1 cellular context compared by ENCODE assay signal in genomic region chr16:88811850-88812736, GRCh38.
TF ChIP-seq lines count a peak whose summit lies in the region.

A gene with protein sequence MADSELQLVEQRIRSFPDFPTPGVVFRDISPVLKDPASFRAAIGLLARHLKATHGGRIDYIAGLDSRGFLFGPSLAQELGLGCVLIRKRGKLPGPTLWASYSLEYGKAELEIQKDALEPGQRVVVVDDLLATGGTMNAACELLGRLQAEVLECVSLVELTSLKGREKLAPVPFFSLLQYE (minus strand): TSS chr16:88811928. CDS start chr16:88811899, 29 bp downstream.

TF ChIP-seq in K562, 482 proteins besides CTCF, POLR2A, EP300 and RAD21 (continued from another document and continues in another):
- TF ChIP-seq TCF7L2 (IDR thresholded peaks at IDR 0.05; ENCODE audit: low read depth, low read length) (no peak), NFRKB (IDR thresholded peaks at IDR 0.05; ENCODE audit: low read depth) (0 out of 2 replicates have a peak, but pooled peaks have one; percentile 15), ZNF639 (CRISPR knock-in tag; conservative IDR thresholded peaks at IDR 0.05 in 1 of 2, IDR thresholded peaks at IDR 0.05 in 1 of 2) (peak in 1 of 2 experiments; percentile 76; a peak in 2 of 4 replicates), SREBF2 (CRISPR knock-in tag; IDR thresholded peaks at IDR 0.05) (no peak), SMARCB1 (IDR thresholded peaks at IDR 0.05; ENCODE audit: insufficient read length, low read depth) (no peak), SMARCA4 (IDR thresholded peaks at IDR 0.05) (no peak), GTF2F1 (IDR thresholded peaks at IDR 0.05; ENCODE audit: low read depth, low read length) (no peak), WHSC1 (IDR thresholded peaks at IDR 0.05; ENCODE audit: low read length) (no peak), HSF4 (CRISPR knock-in tag; IDR thresholded peaks at IDR 0.05; ENCODE audit: borderline replicate concordance) (no peak), ETV5 (CRISPR knock-in tag; IDR thresholded peaks at IDR 0.05; ENCODE audit: low read depth) (peak; percentile 88), STAT5B (CRISPR knock-in tag; IDR thresholded peaks at IDR 0.05) (no peak), SMARCA5 (IDR thresholded peaks at IDR 0.05) (0 out of 2 replicates have a peak, but pooled peaks have one; percentile 15), PATZ1 (CRISPR knock-in tag; IDR thresholded peaks at IDR 0.05; ENCODE audit: borderline replicate concordance) (0 out of 2 replicates have a peak, but pooled peaks have one; percentile 48), TSC22D4 (tag; IDR thresholded peaks at IDR 0.05) (no peak), DLX4 (CRISPR knock-in tag; IDR thresholded peaks at IDR 0.05) (no peak), PCBP1 (IDR thresholded peaks at IDR 0.05; ENCODE audit: low read depth, low read length, poor library complexity, severe bottlenecking) (peak; percentile 76), ZBTB1 (CRISPR knock-in tag; IDR thresholded peaks at IDR 0.05; ENCODE audit: borderline replicate concordance, low read depth) (no peak), U2AF1 (optimal IDR thresholded peaks at IDR 0.05; ENCODE audit: low read depth, low read length) (peak; percentile 86), ZNF780A (CRISPR knock-in tag; IDR thresholded peaks at IDR 0.05) (no peak), RUNX1 (IDR thresholded peaks at IDR 0.05; ENCODE audit: low read depth) (no peak), HIVEP1 (CRISPR knock-in tag; IDR thresholded peaks at IDR 0.05) (no peak), HNRNPLL (IDR thresholded peaks at IDR 0.05; ENCODE audit: low read depth, low read length, poor library complexity, severe bottlenecking) (no peak), POLR2B (IDR thresholded peaks at IDR 0.05; ENCODE audit: low read depth, partially characterized antibody) (peak; percentile 54), RBM34 (IDR thresholded peaks at IDR 0.05; ENCODE audit: borderline replicate concordance, insufficient read depth, low read length) (no peak; the same call in 1 of the 2 replicates), SAFB (IDR thresholded peaks at IDR 0.05; ENCODE audit: borderline replicate concordance, low read depth, low read length) (peak; percentile 99), PBX2 (CRISPR knock-in tag; IDR thresholded peaks at IDR 0.05; ENCODE audit: low read depth) (no peak), PBX2 (tag; conservative IDR thresholded peaks at IDR 0.05; ENCODE audit: low read depth) (no peak), RNF2 (IDR thresholded peaks at IDR 0.05) (peak; percentile 85), POLR2AphosphoS5 (IDR thresholded peaks at IDR 0.05; ENCODE audit: control insufficient read depth, insufficient read depth, low read depth, low read length) (peak; percentile 64), SRSF7 (optimal IDR thresholded peaks at IDR 0.05; ENCODE audit: low read depth, low read length) (no peak), MCM7 (IDR thresholded peaks at IDR 0.05) (no peak), MLLT1 (IDR thresholded peaks at IDR 0.05) (no peak), ZBTB2 (IDR thresholded peaks at IDR 0.05) (peak; percentile 93), PHB2 (IDR thresholded peaks at IDR 0.05; ENCODE audit: low read depth) (no peak), PPARD (CRISPR knock-in tag; IDR thresholded peaks at IDR 0.05) (no peak), ZNF217 (CRISPR knock-in tag; IDR thresholded peaks at IDR 0.05) (no peak), FOSL1 (tag; conservative IDR thresholded peaks at IDR 0.05) (no peak; the same call in 1 of the 2 replicates), XRCC3 (IDR thresholded peaks at IDR 0.05) (no peak), KDM2B (CRISPR knock-in tag; IDR thresholded peaks at IDR 0.05) (no peak), CBFA2T3 (IDR thresholded peaks at IDR 0.05) (no peak), BMI1 (IDR thresholded peaks at IDR 0.05; ENCODE audit: low read length) (no peak), ZFP1 (CRISPR knock-in tag; IDR thresholded peaks at IDR 0.05) (no peak), ZKSCAN3 (CRISPR knock-in tag; IDR thresholded peaks at IDR 0.05) (no peak), NFE2L1 (tag; IDR thresholded peaks at IDR 0.05; ENCODE audit: borderline replicate concordance, low read depth) (no peak), ZNF699 (CRISPR knock-in tag; IDR thresholded peaks at IDR 0.05; ENCODE audit: insufficient replicate concordance) (no peak), NR1H2 (CRISPR knock-in tag; IDR thresholded peaks at IDR 0.05) (0 out of 2 replicates have a peak, but pooled peaks have one; percentile 82)
- TF ChIP-seq, protein P1, sequence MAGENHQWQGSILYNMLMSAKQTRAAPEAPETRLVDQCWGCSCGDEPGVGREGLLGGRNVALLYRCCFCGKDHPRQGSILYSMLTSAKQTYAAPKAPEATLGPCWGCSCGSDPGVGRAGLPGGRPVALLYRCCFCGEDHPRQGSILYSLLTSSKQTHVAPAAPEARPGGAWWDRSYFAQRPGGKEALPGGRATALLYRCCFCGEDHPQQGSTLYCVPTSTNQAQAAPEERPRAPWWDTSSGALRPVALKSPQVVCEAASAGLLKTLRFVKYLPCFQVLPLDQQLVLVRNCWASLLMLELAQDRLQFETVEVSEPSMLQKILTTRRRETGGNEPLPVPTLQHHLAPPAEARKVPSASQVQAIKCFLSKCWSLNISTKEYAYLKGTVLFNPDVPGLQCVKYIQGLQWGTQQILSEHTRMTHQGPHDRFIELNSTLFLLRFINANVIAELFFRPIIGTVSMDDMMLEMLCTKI (IDR thresholded peaks at IDR 0.05; ENCODE audit: partially characterized antibody), result no peak
- TF ChIP-seq, protein P2, sequence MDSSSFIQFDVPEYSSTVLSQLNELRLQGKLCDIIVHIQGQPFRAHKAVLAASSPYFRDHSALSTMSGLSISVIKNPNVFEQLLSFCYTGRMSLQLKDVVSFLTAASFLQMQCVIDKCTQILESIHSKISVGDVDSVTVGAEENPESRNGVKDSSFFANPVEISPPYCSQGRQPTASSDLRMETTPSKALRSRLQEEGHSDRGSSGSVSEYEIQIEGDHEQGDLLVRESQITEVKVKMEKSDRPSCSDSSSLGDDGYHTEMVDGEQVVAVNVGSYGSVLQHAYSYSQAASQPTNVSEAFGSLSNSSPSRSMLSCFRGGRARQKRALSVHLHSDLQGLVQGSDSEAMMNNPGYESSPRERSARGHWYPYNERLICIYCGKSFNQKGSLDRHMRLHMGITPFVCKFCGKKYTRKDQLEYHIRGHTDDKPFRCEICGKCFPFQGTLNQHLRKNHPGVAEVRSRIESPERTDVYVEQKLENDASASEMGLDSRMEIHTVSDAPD (CRISPR knock-in tag; IDR thresholded peaks at IDR 0.05), result no peak
- TF ChIP-seq, protein P3, sequence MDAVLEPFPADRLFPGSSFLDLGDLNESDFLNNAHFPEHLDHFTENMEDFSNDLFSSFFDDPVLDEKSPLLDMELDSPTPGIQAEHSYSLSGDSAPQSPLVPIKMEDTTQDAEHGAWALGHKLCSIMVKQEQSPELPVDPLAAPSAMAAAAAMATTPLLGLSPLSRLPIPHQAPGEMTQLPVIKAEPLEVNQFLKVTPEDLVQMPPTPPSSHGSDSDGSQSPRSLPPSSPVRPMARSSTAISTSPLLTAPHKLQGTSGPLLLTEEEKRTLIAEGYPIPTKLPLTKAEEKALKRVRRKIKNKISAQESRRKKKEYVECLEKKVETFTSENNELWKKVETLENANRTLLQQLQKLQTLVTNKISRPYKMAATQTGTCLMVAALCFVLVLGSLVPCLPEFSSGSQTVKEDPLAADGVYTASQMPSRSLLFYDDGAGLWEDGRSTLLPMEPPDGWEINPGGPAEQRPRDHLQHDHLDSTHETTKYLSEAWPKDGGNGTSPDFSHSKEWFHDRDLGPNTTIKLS (IDR thresholded peaks at IDR 0.05; ENCODE audit: borderline replicate concordance, low read depth), result no peak
- TF ChIP-seq, protein P4, sequence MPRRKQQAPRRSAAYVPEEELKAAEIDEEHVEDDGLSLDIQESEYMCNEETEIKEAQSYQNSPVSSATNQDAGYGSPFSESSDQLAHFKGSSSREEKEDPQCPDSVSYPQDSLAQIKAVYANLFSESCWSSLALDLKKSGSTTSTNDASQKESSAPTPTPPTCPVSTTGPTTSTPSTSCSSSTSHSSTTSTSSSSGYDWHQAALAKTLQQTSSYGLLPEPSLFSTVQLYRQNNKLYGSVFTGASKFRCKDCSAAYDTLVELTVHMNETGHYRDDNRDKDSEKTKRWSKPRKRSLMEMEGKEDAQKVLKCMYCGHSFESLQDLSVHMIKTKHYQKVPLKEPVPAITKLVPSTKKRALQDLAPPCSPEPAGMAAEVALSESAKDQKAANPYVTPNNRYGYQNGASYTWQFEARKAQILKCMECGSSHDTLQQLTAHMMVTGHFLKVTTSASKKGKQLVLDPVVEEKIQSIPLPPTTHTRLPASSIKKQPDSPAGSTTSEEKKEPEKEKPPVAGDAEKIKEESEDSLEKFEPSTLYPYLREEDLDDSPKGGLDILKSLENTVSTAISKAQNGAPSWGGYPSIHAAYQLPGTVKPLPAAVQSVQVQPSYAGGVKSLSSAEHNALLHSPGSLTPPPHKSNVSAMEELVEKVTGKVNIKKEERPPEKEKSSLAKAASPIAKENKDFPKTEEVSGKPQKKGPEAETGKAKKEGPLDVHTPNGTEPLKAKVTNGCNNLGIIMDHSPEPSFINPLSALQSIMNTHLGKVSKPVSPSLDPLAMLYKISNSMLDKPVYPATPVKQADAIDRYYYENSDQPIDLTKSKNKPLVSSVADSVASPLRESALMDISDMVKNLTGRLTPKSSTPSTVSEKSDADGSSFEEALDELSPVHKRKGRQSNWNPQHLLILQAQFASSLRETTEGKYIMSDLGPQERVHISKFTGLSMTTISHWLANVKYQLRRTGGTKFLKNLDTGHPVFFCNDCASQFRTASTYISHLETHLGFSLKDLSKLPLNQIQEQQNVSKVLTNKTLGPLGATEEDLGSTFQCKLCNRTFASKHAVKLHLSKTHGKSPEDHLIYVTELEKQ (CRISPR knock-in tag; IDR thresholded peaks at IDR 0.05), result no peak
